21 cellular contexts compared by ENCODE assay signal in the genomic region with DNA sequence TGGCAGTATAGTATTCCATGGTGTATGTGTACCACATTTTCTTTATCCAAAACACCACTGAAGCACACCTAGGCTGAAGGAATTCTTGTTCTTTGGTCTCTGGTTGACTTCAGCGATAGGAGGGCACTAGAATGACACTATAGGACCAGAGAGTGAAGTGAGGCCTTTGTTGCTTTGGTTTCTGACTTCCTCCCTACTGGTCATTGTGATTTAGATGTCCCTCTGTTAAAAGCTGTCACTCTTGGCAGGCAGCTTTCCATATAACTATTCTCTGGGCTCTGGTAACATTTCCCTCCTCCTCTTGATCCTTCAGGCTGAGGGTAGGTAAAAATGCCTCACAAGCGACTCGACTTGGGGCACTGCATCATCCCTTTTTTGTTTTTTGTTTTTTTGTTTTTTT.
"Had no signal": no experiment of that assay in that cellular context is flagged by ENCODE, and none has a peak within 500 bp of the region (broad histone marks: within the 10 kb centered on the region; RNA-seq: fewer than 3 reads in every experiment).

No MANE protein-coding gene starts in this region.

- H3K9me3 ChIP-seq: SJSA1 had no signal

- H3K4me3 ChIP-seq: SJSA1, SK-N-MC had no signal

- DNase-seq: IMR-90, Kasumi-1, MM.1S, NCI-H1092 treated with DMSO at 0.1 percent for 48 hours, NCI-H1436, NCI-H187, NCI-H2029, NCI-H2081 treated with DMSO at 0.1 percent for 48 hours, NCI-H2171, NCI-H226, NCI-H446, NCI-H510A, NCI-H524 treated with DMSO at 0.1 percent for 48 hours, NCI-H69, NCI-H774, Right ventricle myocardium superior, RPMI8226, SIG-M5 had no signal

- H3K4me2 ChIP-seq: KMS-11 had no signal

- H3K36me3 ChIP-seq: SJSA1 had no signal

- H3K27ac ChIP-seq: KMS-11, SJSA1, SK-N-MC had no signal

- H3K4me1 ChIP-seq: SJSA1 had no signal

- H3K9ac ChIP-seq: KMS-11 had no signal
